12 cellular contexts compared by ENCODE assay signal in genomic region chr2:68755071-68755470, GRCh38. TPM values are rescaled to one million over a fixed set of nuclear protein-coding genes. Genes with fewer than 3 reads are reported as not detected.
A peak's percentile ranks its signal among the peaks of the same experiment; 100 is the strongest.
DNase-seq lines count a peak whose midpoint lies in the region; ATAC-seq and TF ChIP-seq lines count a peak whose summit lies in the region.
"Had no signal": no experiment of that assay in that cellular context is flagged by ENCODE, and none has a peak within 500 bp of the region (broad histone marks: within the 10 kb centered on the region; RNA-seq: fewer than 3 reads in every experiment).

No MANE protein-coding gene starts in this region.

- CTCF ChIA-PET in activated naive CD4-positive, alpha-beta T cell treated with anti-CD3 and anti-CD28 coated beads for 36 hours (lab: Charles Lee): interaction anchor here (1.1 to 2.3 kb wide), 6 partner anchors 10 to 153 kb away, joined by 3 to 12 read pairs (median 7); no protein-coding TSS in a partner anchor
- CTCF ChIA-PET in activated CD4-positive, alpha-beta memory T cell treated with anti-CD3 and anti-CD28 coated beads for 36 hours (lab: Charles Lee): interaction anchor here (1.3 to 1.8 kb wide), 4 partner anchors 10 to 288 kb away, joined by 3 to 6 read pairs (median 4); partner anchors contain the start of genes APLF and FBXO48

- no peaks in the 10 kb centered on the region for H3K27me3 ChIP-seq in smooth muscle cell (ENCODE audit: low read depth)
- H3K27me3 ChIP-seq in WERI-Rb-1 (ENCODE audit: insufficient read depth, low read depth, severe bottlenecking): peaks cover 32% of the 10 kb centered on the region
- H3K27me3 ChIP-seq: SJSA1 had no signal

- no peaks in the 10 kb centered on the region for H3K36me3 ChIP-seq in smooth muscle cell (ENCODE audit: low read depth)
- H3K36me3 ChIP-seq in WERI-Rb-1: no peaks in the 10 kb centered on the region
- H3K36me3 ChIP-seq: SJSA1 had no signal

- H3K9ac ChIP-seq in smooth muscle cell (ENCODE audit: low read depth): no peak overlapping the region

- peaks cover 19% of the 10 kb centered on the region for H3K4me1 ChIP-seq in smooth muscle cell (ENCODE audit: low read depth)

- ATAC-seq in GM21529 (IDR thresholded peaks at IDR 0.05; ENCODE audit: unreplicated experiment): no peak

- intact Hi-C loops in activated naive CD4-positive, alpha-beta T cell treated with anti-CD3 and anti-CD28 coated beads for 36 hours (cut with micrococcal nuclease): no loop called here
- intact Hi-C loops in activated CD4-positive, alpha-beta memory T cell treated with anti-CD3 and anti-CD28 coated beads for 36 hours (cut with micrococcal nuclease): no loop called here

- peak overlapping the region; percentile 60 for H3K4me2 ChIP-seq in smooth muscle cell

- H3K27me3 Mint-ChIP-seq in activated naive CD4-positive, alpha-beta T cell treated with anti-CD3 and anti-CD28 coated beads for 36 hours (ENCODE audit: low read depth): no peaks in the 10 kb centered on the region
- no peaks in the 10 kb centered on the region for H3K27me3 Mint-ChIP-seq in activated CD4-positive, alpha-beta memory T cell treated with anti-CD3 and anti-CD28 coated beads for 36 hours

- H3K9me3 Mint-ChIP-seq in activated naive CD4-positive, alpha-beta T cell treated with anti-CD3 and anti-CD28 coated beads for 36 hours: peaks cover 11% of the 10 kb centered on the region
- peaks cover 11% of the 10 kb centered on the region for H3K9me3 Mint-ChIP-seq in activated CD4-positive, alpha-beta memory T cell treated with anti-CD3 and anti-CD28 coated beads for 36 hours

- peak overlapping the region; percentile 65 for H3K27ac Mint-ChIP-seq in activated naive CD4-positive, alpha-beta T cell treated with anti-CD3 and anti-CD28 coated beads for 36 hours
- H3K27ac Mint-ChIP-seq in activated CD4-positive, alpha-beta memory T cell treated with anti-CD3 and anti-CD28 coated beads for 36 hours: peak overlapping the region; percentile 64

- H3F3A ChIP-seq in smooth muscle cell (ENCODE audit: low read depth): no peaks in the 10 kb centered on the region

- no peak for DNase-seq in activated naive CD4-positive, alpha-beta T cell treated with anti-CD3 and anti-CD28 coated beads for 36 hours
- DNase-seq in activated naive CD4-positive, alpha-beta T cell treated with anti-CD3 and anti-CD28 coated beads, Interleukin-2, amount 50 U/mL, for 16 hours: no peak
- DNase-seq in activated CD4-positive, alpha-beta memory T cell treated with anti-CD3 and anti-CD28 coated beads for 36 hours: no peak
- DNase-seq in fibroblast of the aortic adventitia (ENCODE audit: low read depth): peak; percentile 14
- DNase-seq in smooth muscle cell (lab: John Stamatoyannopoulos, UW; ENCODE audit: unreplicated experiment): no peak
- DNase-seq in NCI-H1694 (lab: John Stamatoyannopoulos, UW): no peak
- no peak for DNase-seq in WERI-Rb-1
- DNase-seq: activated gamma-delta T cell, NCI-H2081 treated with DMSO at 0.1 percent for 48 hours had no signal

- peaks cover 88% of the 10 kb centered on the region for H3K4me1 Mint-ChIP-seq in activated naive CD4-positive, alpha-beta T cell treated with anti-CD3 and anti-CD28 coated beads for 36 hours (ENCODE audit: low read depth)
- peaks cover 89% of the 10 kb centered on the region for H3K4me1 Mint-ChIP-seq in activated CD4-positive, alpha-beta memory T cell treated with anti-CD3 and anti-CD28 coated beads for 36 hours (ENCODE audit: low read depth)

- no peak overlapping the region for H3K4me3 ChIP-seq in fibroblast of the aortic adventitia (ENCODE audit: low read depth, low read length)
- H3K4me3 ChIP-seq in smooth muscle cell: no peak overlapping the region
- H3K4me3 ChIP-seq in WERI-Rb-1 (ENCODE audit: low read depth, low read length): no peak overlapping the region
- H3K4me3 ChIP-seq: SJSA1 had no signal

- H2AFZ ChIP-seq in smooth muscle cell (ENCODE audit: low read depth): no peak overlapping the region

- H4K20me1 ChIP-seq in smooth muscle cell (ENCODE audit: low read depth): no peaks in the 10 kb centered on the region

- no peaks in the 10 kb centered on the region for H3K9me3 ChIP-seq in smooth muscle cell (replicated peaks; ENCODE audit: low read depth)
- no peaks in the 10 kb centered on the region for H3K9me3 ChIP-seq in WERI-Rb-1 (ENCODE audit: severe bottlenecking)
- H3K9me3 ChIP-seq: SJSA1 had no signal

- POLR2A ChIA-PET in activated CD4-positive, alpha-beta memory T cell treated with anti-CD3 and anti-CD28 coated beads for 36 hours (lab: Charles Lee): no interaction called here

- H3K36me3 Mint-ChIP-seq in activated naive CD4-positive, alpha-beta T cell treated with anti-CD3 and anti-CD28 coated beads for 36 hours (ENCODE audit: low read depth): peaks cover 47% of the 10 kb centered on the region
- H3K36me3 Mint-ChIP-seq in activated CD4-positive, alpha-beta memory T cell treated with anti-CD3 and anti-CD28 coated beads for 36 hours: peaks cover 32% of the 10 kb centered on the region

- H3K4me3 Mint-ChIP-seq in activated naive CD4-positive, alpha-beta T cell treated with anti-CD3 and anti-CD28 coated beads for 36 hours: no peak overlapping the region
- no peak overlapping the region for H3K4me3 Mint-ChIP-seq in activated CD4-positive, alpha-beta memory T cell treated with anti-CD3 and anti-CD28 coated beads for 36 hours

- TF ChIP-seq CTCF in fibroblast of the aortic adventitia (IDR thresholded peaks at IDR 0.05; ENCODE audit: insufficient read depth, low read length) (no peak), smooth muscle cell (IDR thresholded peaks at IDR 0.05; ENCODE audit: borderline replicate concordance, insufficient read depth, poor library complexity, severe bottlenecking) (no peak), WERI-Rb-1 (IDR thresholded peaks at IDR 0.05; ENCODE audit: low read depth, low read length) (no peak)

- H3K27ac ChIP-seq in smooth muscle cell (ENCODE audit: low read depth) (peak overlapping the region; percentile 34), WERI-Rb-1 (no peak overlapping the region)
- H3K27ac ChIP-seq: HL-60, SJSA1 had no signal

- H3K79me2 ChIP-seq in smooth muscle cell (ENCODE audit: low read depth): no peaks in the 10 kb centered on the region

RNA-seq across cellular contexts. Expression of gene ARHGAP25, which starts 20.5 kb away (rescaled TPM):
- total RNA-seq in activated naive CD4-positive, alpha-beta T cell treated with anti-CD3 and anti-CD28 coated beads for 36 hours: 10 to 100 TPM; 43.0 to 46.7 TPM
- 10 to 100 TPM; 79.8 to 87.7 TPM for total RNA-seq in activated CD4-positive, alpha-beta memory T cell treated with anti-CD3 and anti-CD28 coated beads for 36 hours
- 0.36 and 2.2 TPM in 2 replicates for total RNA-seq in fibroblast of the aortic adventitia (ENCODE audit: low replicate concordance)
- 1.2 and 2.0 TPM in 2 replicates for total RNA-seq in smooth muscle cell
- polyA plus RNA-seq in smooth muscle cell: 1.5 and 2.7 TPM in 2 replicates
- total RNA-seq: SJSA1 had no signal

Comparison
In these comparisons a context has a peak if more than half of its experiments do, and no peak if none do; other contexts are left out.
1. RNA of gene ARHGAP25, which starts 20.5 kb away (total RNA-seq): 79.8 to 87.7 TPM in activated CD4-positive, alpha-beta memory T cell treated with anti-CD3 and anti-CD28 coated beads for 36 hours and 43.0 to 46.7 TPM in activated naive CD4-positive, alpha-beta T cell treated with anti-CD3 and anti-CD28 coated beads for 36 hours; 1.2 to 2.0 TPM in smooth muscle cell and 0.36 to 2.2 TPM in fibroblast of the aortic adventitia; every median in the first group is over 10 times any median in the second.